ENCODE assay signal across 17 cellular contexts in the genomic region with DNA sequence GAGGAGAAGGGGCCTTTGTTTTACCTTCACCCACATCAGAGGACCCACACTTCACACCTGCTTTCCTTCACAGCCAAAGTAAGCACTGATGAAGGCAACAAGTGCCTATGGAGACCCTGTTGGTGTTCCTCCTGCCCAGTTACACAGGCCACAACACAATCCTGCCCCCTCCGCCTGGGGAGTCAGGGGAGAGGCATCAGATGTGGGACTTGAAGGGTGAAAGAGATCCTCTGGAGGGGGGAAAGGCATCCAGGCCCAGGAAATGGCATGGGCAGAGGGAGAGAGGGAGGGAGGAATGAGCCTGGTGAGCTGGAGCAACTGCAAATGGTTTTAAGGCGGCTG. TPM values are rescaled to one million over a fixed set of nuclear protein-coding genes. Genes with fewer than 3 reads are reported as not detected.
DNase-seq lines count a peak whose midpoint lies in the region; ATAC-seq and TF ChIP-seq lines count a peak whose summit lies in the region.
"Had no signal": no experiment of that assay in that cellular context is flagged by ENCODE, and none has a peak within 500 bp of the region (broad histone marks: within the 10 kb centered on the region; RNA-seq: fewer than 3 reads in every experiment).

No MANE protein-coding gene starts in this region.

- intact Hi-C loops in Caco-2 (cut with micrococcal nuclease; ENCODE audit: unreplicated experiment) (loop anchor here (5.0 kb wide), 1 partner anchor 112 kb away; no protein-coding TSS in a partner anchor), natural killer cell (cut with micrococcal nuclease) (no loop called here)
- intact Hi-C loops in activated T-helper 2 cell treated with anti-CD3 and anti-CD28 coated beads, Interferon-gamma antibody, Interleukin-2, Interleukin-4, amounts not matched to agents 10 μg/mL and 5 μg/mL and 100 μg/mL, durations not matched to agents 14 hours and 24 hours and 36 hours (cut with micrococcal nuclease): no loop called here

- no peak for TF ChIP-seq CTCF in Caco-2 (IDR thresholded peaks at IDR 0.05; ENCODE audit: insufficient read depth in 1 of 2, low read depth in 1 of 2, low read length in 1 of 2, severe bottlenecking in 1 of 2, unreplicated experiment in 1 of 2)
- no peak for TF ChIP-seq CTCF in natural killer cell (IDR thresholded peaks at IDR 0.05)

- peak; percentile 34 for DNase-seq in DMS 273 (lab: John Stamatoyannopoulos, UW; ENCODE audit: unreplicated experiment)
- DNase-seq in DMS 273 treated with DMSO at 0.1 percent for 48 hours (lab: John Stamatoyannopoulos, UW): no peak
- DNase-seq in Caco-2: no peak
- no peak for DNase-seq in activated T-helper 2 cell treated with anti-CD3 and anti-CD28 coated beads, Interferon-gamma antibody, Interleukin-2, Interleukin-4, amounts not matched to agents 10 μg/mL and 5 μg/mL and 100 μg/mL, durations not matched to agents 14 hours and 24 hours and 36 hours (ENCODE audit: low spot score)
- no peak for DNase-seq in natural killer cell
- no peak for DNase-seq in HCEC 1CT
- DNase-seq in SK-N-DZ (ENCODE audit: low spot score): no peak
- no peak for DNase-seq in effector CD8-positive, alpha-beta T cell (lab: John Stamatoyannopoulos, UW)
- DNase-seq: 8988T; effector CD4-positive, alpha-beta T cell; foreskin melanocyte; T1000 had no signal

- no peaks in the 10 kb centered on the region for H3K27me3 ChIP-seq in Caco-2 (replicated peaks; ENCODE audit: control insufficient read depth, insufficient read depth, low read length)
- H3K27me3 ChIP-seq: ascending aorta had no signal

- H3K36me3 ChIP-seq in Caco-2 (ENCODE audit: control insufficient read depth, insufficient read depth, low read length): no peaks in the 10 kb centered on the region
- H3K36me3 ChIP-seq: ascending aorta had no signal

- peak overlapping the region; percentile 70 for H3K4me3 Mint-ChIP-seq in Caco-2 (ENCODE audit: unreplicated experiment)
- peak overlapping the region; percentile 77 for H3K4me3 Mint-ChIP-seq in activated T-helper 2 cell treated with anti-CD3 and anti-CD28 coated beads, Interferon-gamma antibody, Interleukin-2, Interleukin-4, amounts not matched to agents 10 μg/mL and 5 μg/mL and 100 μg/mL, durations not matched to agents 14 hours and 24 hours and 36 hours (ENCODE audit: low read depth)
- peak overlapping the region; percentile 85 for H3K4me3 Mint-ChIP-seq in natural killer cell

- no TSS peak for BruUV-seq in Caco-2 (replicated peaks; lab: Mats Ljungman, UMichigan)

- no peaks in the 10 kb centered on the region for H3K9me3 ChIP-seq in Caco-2
- H3K9me3 ChIP-seq: ascending aorta had no signal

- H3K4me3 ChIP-seq in Caco-2 (ENCODE audit: low read depth, low read length): no peak overlapping the region

- H3K9me3 Mint-ChIP-seq in Caco-2 (ENCODE audit: unreplicated experiment) (no peaks in the 10 kb centered on the region), natural killer cell (no peaks in the 10 kb centered on the region)
- no peaks in the 10 kb centered on the region for H3K9me3 Mint-ChIP-seq in activated T-helper 2 cell treated with anti-CD3 and anti-CD28 coated beads, Interferon-gamma antibody, Interleukin-2, Interleukin-4, amounts not matched to agents 10 μg/mL and 5 μg/mL and 100 μg/mL, durations not matched to agents 14 hours and 24 hours and 36 hours

- peaks cover 18% of the 10 kb centered on the region for H3K4me1 ChIP-seq in Caco-2

- peaks cover 6% of the 10 kb centered on the region for H3K36me3 Mint-ChIP-seq in Caco-2 (ENCODE audit: insufficient read depth, unreplicated experiment)
- H3K36me3 Mint-ChIP-seq in activated T-helper 2 cell treated with anti-CD3 and anti-CD28 coated beads, Interferon-gamma antibody, Interleukin-2, Interleukin-4, amounts not matched to agents 10 μg/mL and 5 μg/mL and 100 μg/mL, durations not matched to agents 14 hours and 24 hours and 36 hours (ENCODE audit: low read depth): no peaks in the 10 kb centered on the region
- no peaks in the 10 kb centered on the region for H3K36me3 Mint-ChIP-seq in natural killer cell

- H3K27me3 Mint-ChIP-seq in Caco-2 (ENCODE audit: insufficient read depth, unreplicated experiment): no peaks in the 10 kb centered on the region
- H3K27me3 Mint-ChIP-seq in activated T-helper 2 cell treated with anti-CD3 and anti-CD28 coated beads, Interferon-gamma antibody, Interleukin-2, Interleukin-4, amounts not matched to agents 10 μg/mL and 5 μg/mL and 100 μg/mL, durations not matched to agents 14 hours and 24 hours and 36 hours (ENCODE audit: low read depth): no peaks in the 10 kb centered on the region
- no peaks in the 10 kb centered on the region for H3K27me3 Mint-ChIP-seq in natural killer cell (ENCODE audit: low read depth in 2 of 2)

- H3K27ac Mint-ChIP-seq in Caco-2 (ENCODE audit: unreplicated experiment): no peak overlapping the region
- peak overlapping the region; percentile 26 for H3K27ac Mint-ChIP-seq in activated T-helper 2 cell treated with anti-CD3 and anti-CD28 coated beads, Interferon-gamma antibody, Interleukin-2, Interleukin-4, amounts not matched to agents 10 μg/mL and 5 μg/mL and 100 μg/mL, durations not matched to agents 14 hours and 24 hours and 36 hours
- H3K27ac Mint-ChIP-seq in natural killer cell: peak overlapping the region; percentile 32 to 92

- POLR2A ChIA-PET in Caco-2 (lab: Charles Lee): no interaction called here

- CTCF ChIA-PET in Caco-2 (lab: Charles Lee): interaction anchor here (2.5 kb wide), 1 partner anchor 66 kb away, joined by 16 read pairs; no protein-coding TSS in a partner anchor

- peaks cover 9% of the 10 kb centered on the region for H3K4me1 Mint-ChIP-seq in Caco-2 (ENCODE audit: low read depth, unreplicated experiment)
- peaks cover 20% of the 10 kb centered on the region for H3K4me1 Mint-ChIP-seq in activated T-helper 2 cell treated with anti-CD3 and anti-CD28 coated beads, Interferon-gamma antibody, Interleukin-2, Interleukin-4, amounts not matched to agents 10 μg/mL and 5 μg/mL and 100 μg/mL, durations not matched to agents 14 hours and 24 hours and 36 hours (ENCODE audit: low read depth)
- peaks cover 5 to 24% of the 10 kb centered on the region in 2 donors for H3K4me1 Mint-ChIP-seq in natural killer cell

- no peak for ATAC-seq in natural killer cell

RNA-seq across cellular contexts. Expression of gene CIB2, which starts 1.3 kb away (rescaled TPM):
- total RNA-seq in Caco-2 (2022): 0.67 and 0.75 TPM in 2 replicates
- total RNA-seq in activated T-helper 2 cell treated with anti-CD3 and anti-CD28 coated beads, Interferon-gamma antibody, Interleukin-2, Interleukin-4, amounts not matched to agents 10 μg/mL and 5 μg/mL and 100 μg/mL, durations not matched to agents 14 hours and 24 hours and 36 hours: 1.8 and 2.2 TPM in 2 replicates
- total RNA-seq in natural killer cell: 1 to 10 TPM in 1 of 3 donors, under 1 TPM in 2; 0.25 to 1.5 (median 0.99) TPM
- 47.9 and 55.2 TPM in 2 replicates for polyA plus RNA-seq in SK-N-DZ (2014; cell fraction: cytosol; rRNA removed)
- polyA plus RNA-seq in SK-N-DZ (2014; cell fraction: nucleus; rRNA removed): 21.6 and 26.8 TPM in 2 replicates

RNA-seq across cellular contexts. Expression of gene IDH3A, which starts 19.2 kb away (rescaled TPM):
- 67.3 and 71.1 TPM in 2 replicates for total RNA-seq in Caco-2 (2022)
- 132 and 152 TPM in 2 replicates for total RNA-seq in activated T-helper 2 cell treated with anti-CD3 and anti-CD28 coated beads, Interferon-gamma antibody, Interleukin-2, Interleukin-4, amounts not matched to agents 10 μg/mL and 5 μg/mL and 100 μg/mL, durations not matched to agents 14 hours and 24 hours and 36 hours
- total RNA-seq in natural killer cell: 10 to 100 TPM; 43.5 to 55.1 (median 53.3) TPM
- polyA plus RNA-seq in SK-N-DZ (2014; cell fraction: cytosol; rRNA removed): 21.2 and 24.0 TPM in 2 replicates
- 21.9 and 30.6 TPM in 2 replicates for polyA plus RNA-seq in SK-N-DZ (2014; cell fraction: nucleus; rRNA removed)

RNA-seq across cellular contexts. Expression of gene SH2D7, which starts 37.6 kb away (rescaled TPM):
- not detected in 2 replicates for total RNA-seq in Caco-2 (2022)
- not detected in 2 replicates for total RNA-seq in activated T-helper 2 cell treated with anti-CD3 and anti-CD28 coated beads, Interferon-gamma antibody, Interleukin-2, Interleukin-4, amounts not matched to agents 10 μg/mL and 5 μg/mL and 100 μg/mL, durations not matched to agents 14 hours and 24 hours and 36 hours
- not detected for total RNA-seq in natural killer cell
- not detected in 2 replicates for polyA plus RNA-seq in SK-N-DZ (2014; cell fraction: cytosol; rRNA removed)
- not detected in 2 replicates for polyA plus RNA-seq in SK-N-DZ (2014; cell fraction: nucleus; rRNA removed)
- total RNA-seq: ascending aorta, NCI-H460, RPMI7951, temporal lobe had no signal
- polyA plus RNA-seq: keratinocyte had no signal

RNA-seq across cellular contexts. Expression of gene TBC1D2B, which starts 52.5 kb away (rescaled TPM):
- 18.3 and 19.1 TPM in 2 replicates for total RNA-seq in Caco-2 (2022)
- total RNA-seq in activated T-helper 2 cell treated with anti-CD3 and anti-CD28 coated beads, Interferon-gamma antibody, Interleukin-2, Interleukin-4, amounts not matched to agents 10 μg/mL and 5 μg/mL and 100 μg/mL, durations not matched to agents 14 hours and 24 hours and 36 hours: 55.0 and 63.5 TPM in 2 replicates
- 10 to 100 TPM; 54.0 to 83.5 (median 56.7) TPM for total RNA-seq in natural killer cell
- polyA plus RNA-seq in SK-N-DZ (2014; cell fraction: cytosol; rRNA removed): 13.1 and 13.7 TPM in 2 replicates
- 15.9 and 26.6 TPM in 2 replicates for polyA plus RNA-seq in SK-N-DZ (2014; cell fraction: nucleus; rRNA removed)
